In the genomic region with DNA sequence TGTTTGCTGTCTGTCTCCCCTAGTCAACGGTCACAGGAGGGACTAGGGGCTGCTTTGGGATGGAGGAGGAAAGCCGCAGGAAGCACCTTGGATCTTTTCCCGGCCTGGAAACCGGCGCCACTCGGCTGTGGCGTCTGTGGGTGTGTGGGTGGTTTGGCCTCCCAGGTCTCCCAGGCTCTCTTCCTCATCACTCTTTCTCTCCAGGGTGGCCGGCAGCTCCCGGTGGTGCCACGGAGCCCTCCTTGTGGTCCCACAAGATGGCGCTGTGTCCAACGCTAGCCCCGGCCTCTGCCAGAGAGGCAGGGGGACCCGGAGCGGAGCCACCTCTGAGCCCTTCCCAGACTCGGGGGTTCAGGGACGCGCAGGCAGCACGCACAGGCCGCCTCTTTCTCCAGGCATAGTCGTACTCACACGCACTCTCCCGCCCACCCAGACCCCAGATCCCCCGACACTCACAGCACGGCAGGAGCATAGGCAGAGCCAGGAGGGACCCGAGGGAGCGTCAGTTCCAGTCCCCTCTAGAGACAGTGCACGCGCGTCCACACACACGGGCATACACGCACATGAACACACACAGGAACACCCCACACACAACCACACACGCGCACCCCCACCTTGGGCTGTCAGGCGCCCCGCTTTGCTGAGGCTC, we compare ENCODE assay signal across 8 cellular contexts. TPM values are rescaled to one million over a fixed set of nuclear protein-coding genes. Genes with fewer than 3 reads are reported as not detected.
DNase-seq lines count a peak whose midpoint lies in the region; ATAC-seq, FAIRE-seq and TF ChIP-seq lines count a peak whose summit lies in the region.

No MANE protein-coding gene starts in this region.

- peak overlapping the region; percentile 22; the same call in 1 of the 2 replicates for H3K4me2 ChIP-seq in DOHH2 (ENCODE audit: low read length)

- H3K79me2 ChIP-seq in DOHH2 (ENCODE audit: control insufficient read depth, low read length): no peaks in the 10 kb centered on the region

- no peaks in the 10 kb centered on the region for H3K36me3 ChIP-seq in DOHH2 (ENCODE audit: control insufficient read depth, low read length)

- H3K4me3 Mint-ChIP-seq in activated naive CD8-positive, alpha-beta T cell treated with anti-CD3 and anti-CD28 coated beads, Interleukin-2, amount 50 U/mL, for 24 hours: peak overlapping the region; percentile 15

- no peak overlapping the region for H3K27ac Mint-ChIP-seq in activated naive CD8-positive, alpha-beta T cell treated with anti-CD3 and anti-CD28 coated beads, Interleukin-2, amount 50 U/mL, for 24 hours

- H3K9me3 Mint-ChIP-seq in activated naive CD8-positive, alpha-beta T cell treated with anti-CD3 and anti-CD28 coated beads, Interleukin-2, amount 50 U/mL, for 24 hours: no peaks in the 10 kb centered on the region

- no peaks in the 10 kb centered on the region for H4K20me1 ChIP-seq in DOHH2 (ENCODE audit: control insufficient read depth, insufficient read depth, low read depth, low read length)

- peaks cover 5% of the 10 kb centered on the region for H3K27me3 Mint-ChIP-seq in activated naive CD8-positive, alpha-beta T cell treated with anti-CD3 and anti-CD28 coated beads, Interleukin-2, amount 50 U/mL, for 24 hours

- FAIRE-seq in urothelium cell line (lab: Jason Lieb, UNC): peak; percentile 37

- ATAC-seq in activated naive CD8-positive, alpha-beta T cell treated with anti-CD3 and anti-CD28 coated beads, Interleukin-2, amount 50 U/mL, for 24 hours: peak; percentile 86
- ATAC-seq in left ventricle myocardium superior: peak; percentile 93
- ATAC-seq in GM21423 (IDR thresholded peaks at IDR 0.05; ENCODE audit: unreplicated experiment): no peak

- no peak overlapping the region for H3K27ac ChIP-seq in DOHH2 (ENCODE audit: low read depth, low read length)

- H3K4me1 ChIP-seq in DOHH2 (ENCODE audit: control insufficient read depth, low read length): peaks cover 2% of the 10 kb centered on the region; the same call in 1 of the 2 replicates

- peaks cover 6% of the 10 kb centered on the region for H3K4me1 Mint-ChIP-seq in activated naive CD8-positive, alpha-beta T cell treated with anti-CD3 and anti-CD28 coated beads, Interleukin-2, amount 50 U/mL, for 24 hours

- no peaks in the 10 kb centered on the region for H3K9me2 ChIP-seq in DOHH2 (replicated peaks; ENCODE audit: control insufficient read depth, low read length)

- no peaks in the 10 kb centered on the region for H3K36me3 Mint-ChIP-seq in activated naive CD8-positive, alpha-beta T cell treated with anti-CD3 and anti-CD28 coated beads, Interleukin-2, amount 50 U/mL, for 24 hours (ENCODE audit: low read depth)

- DNase-seq in LoVo (ENCODE audit: low spot score) (peak; percentile 68), T follicular helper cell (ENCODE audit: low read depth) (peak; percentile 46), left ventricle myocardium superior (peak; percentile 86), pulmonary artery endothelial cell (ENCODE audit: low read depth, low spot score) (peak; percentile 27), urothelium cell line (ENCODE audit: low spot score) (peak; percentile 88)
- DNase-seq in activated naive CD8-positive, alpha-beta T cell treated with anti-CD3 and anti-CD28 coated beads, Interleukin-2, amount 50 U/mL, for 24 hours: peak; percentile 77

- peak; percentile 65 for TF ChIP-seq CTCF in DOHH2 (IDR thresholded peaks at IDR 0.05; ENCODE audit: low read depth, low read length, poor library complexity, severe bottlenecking)

- intact Hi-C loops in left ventricle myocardium superior (cut with micrococcal nuclease): loop anchor here (10.0 kb wide), 1 partner anchor 283 kb away; a partner anchor contains a TSS

- no peaks in the 10 kb centered on the region for H3K9me3 ChIP-seq in DOHH2 (ENCODE audit: control insufficient read depth, insufficient read depth, low read length)

- H3F3A ChIP-seq in DOHH2 (ENCODE audit: control insufficient read depth, insufficient read depth): no peaks in the 10 kb centered on the region

- peaks cover 5% of the 10 kb centered on the region; the same call in 1 of the 2 replicates for H3K27me3 ChIP-seq in DOHH2 (ENCODE audit: control insufficient read depth, low read length)

- H3K4me3 ChIP-seq in DOHH2 (ENCODE audit: low read length): no peak overlapping the region

RNA-seq across cellular contexts. Expression of a gene that starts 31.2 kb away (rescaled TPM):
- total RNA-seq in left ventricle myocardium superior (not detected), pulmonary artery endothelial cell (not detected in 2 replicates)

Comparison
In these comparisons a context has a peak if more than half of its experiments do, and no peak if none do; other contexts are left out.
1. DNase-seq: peak in every context shown above with its lines; median percentile 88 in urothelium cell line; 86 in left ventricle myocardium superior; 77 in activated naive CD8-positive, alpha-beta T cell treated with anti-CD3 and anti-CD28 coated beads, Interleukin-2, amount 50 U/mL, for 24 hours; 68 in LoVo; 46 in T follicular helper cell; 27 in pulmonary artery endothelial cell.